9 cellular contexts compared by ENCODE assay signal in the genomic region with DNA sequence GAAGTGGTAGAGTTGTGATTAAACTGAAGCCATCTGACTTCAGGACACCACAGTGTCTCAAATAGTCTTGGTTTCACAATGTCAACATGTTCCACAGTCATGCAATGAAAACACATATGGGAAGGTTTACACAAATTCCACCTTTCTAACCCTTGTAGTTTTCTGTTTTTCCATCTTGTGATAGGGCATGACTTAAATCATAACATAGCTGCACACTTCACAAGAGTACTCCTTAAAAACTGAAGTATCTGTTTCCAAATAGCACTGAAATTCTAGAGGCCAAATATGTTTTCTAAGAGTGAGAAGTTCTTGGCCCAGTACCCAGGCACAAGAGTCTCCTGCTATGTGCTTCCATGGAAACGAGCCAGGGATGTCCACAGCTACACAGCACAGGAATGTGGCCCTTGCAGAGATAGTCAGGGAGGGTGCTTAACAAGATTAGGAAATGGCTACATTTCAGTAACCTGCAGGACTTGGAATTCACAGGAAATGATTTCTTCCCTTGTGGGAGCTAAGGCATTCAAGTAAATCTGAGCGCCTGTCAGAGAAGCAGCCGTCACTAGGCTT.
DNase-seq lines count a peak whose midpoint lies in the region; ATAC-seq and TF ChIP-seq lines count a peak whose summit lies in the region.
"Had no signal": no experiment of that assay in that cellular context is flagged by ENCODE, and none has a peak within 500 bp of the region (broad histone marks: within the 10 kb centered on the region; RNA-seq: fewer than 3 reads in every experiment).

No MANE protein-coding gene starts in this region.

- CTCF ChIA-PET in RWPE1 (lab: Yijun Ruan, JAX) = interaction anchor here (1.6 kb wide), 1 partner anchor 20 kb away, joined by 3 read pairs; no protein-coding TSS in a partner anchor
- CTCF ChIA-PET in activated CD8-positive, alpha-beta T cell treated with anti-CD3 and anti-CD28 coated beads, Interleukin-2, amount 10 ng/mL, durations not matched to agents 7 days and 5 days (lab: Charles Lee) = no interaction called here

- H3K27me3 Mint-ChIP-seq in osteocyte (ENCODE audit: unreplicated experiment) = no peaks in the 10 kb centered on the region
- H3K27me3 Mint-ChIP-seq in activated CD8-positive, alpha-beta T cell treated with anti-CD3 and anti-CD28 coated beads, Interleukin-2, amount 10 ng/mL, durations not matched to agents 7 days and 5 days (ENCODE audit: low read depth) = no peaks in the 10 kb centered on the region

- H3K36me3 ChIP-seq in BLaER1 = no peaks in the 10 kb centered on the region

- H3K4me1 Mint-ChIP-seq in osteocyte (ENCODE audit: unreplicated experiment) = peaks cover 35% of the 10 kb centered on the region
- no peaks in the 10 kb centered on the region for H3K4me1 Mint-ChIP-seq in activated CD8-positive, alpha-beta T cell treated with anti-CD3 and anti-CD28 coated beads, Interleukin-2, amount 10 ng/mL, durations not matched to agents 7 days and 5 days (ENCODE audit: low read depth)

- H4K20me1 ChIP-seq in BLaER1 = no peaks in the 10 kb centered on the region

- H3K9me3 Mint-ChIP-seq in osteocyte (ENCODE audit: unreplicated experiment) = no peaks in the 10 kb centered on the region
- H3K9me3 Mint-ChIP-seq in activated CD8-positive, alpha-beta T cell treated with anti-CD3 and anti-CD28 coated beads, Interleukin-2, amount 10 ng/mL, durations not matched to agents 7 days and 5 days (ENCODE audit: insufficient read depth) = no peaks in the 10 kb centered on the region
- H3K9me3 Mint-ChIP-seq: activated T-helper 1 cell treated with anti-CD3 and anti-CD28 coated beads, Interleukin-12 subunit alpha, Interleukin-12 subunit beta, Interleukin-2, Interleukin-4 antibody, amounts not matched to agents 30 ng/mL and 10 ng/mL and 1 ng/mL, durations not matched to agents 14 hours and 24 hours and 36 hours had no signal

- H3K27ac ChIP-seq in BLaER1 (no peak overlapping the region), RWPE1 (no peak overlapping the region), foreskin keratinocyte (no peak overlapping the region)

- no peak overlapping the region for H3K4me3 ChIP-seq in BLaER1

- TF ChIP-seq CTCF in RWPE1 (conservative IDR thresholded peaks at IDR 0.05; ENCODE audit: low read depth) = no peak
- no peak for TF ChIP-seq CTCF in foreskin keratinocyte (conservative IDR thresholded peaks at IDR 0.05)
- no peak for TF ChIP-seq CTCF in osteocyte (IDR thresholded peaks at IDR 0.05)
- TF ChIP-seq CTCF in GM10266 (IDR thresholded peaks at IDR 0.05; ENCODE audit: control insufficient read depth, insufficient read depth, low read depth, missing control alignments) = no peak

- no peak overlapping the region for H3K9ac ChIP-seq in BLaER1

- H3K4me2 ChIP-seq in BLaER1 = 0 out of 2 replicates have a peak overlapping the region, but pooled peaks have one; percentile 5

- no peaks in the 10 kb centered on the region for H3K9me3 ChIP-seq in BLaER1

- no peak overlapping the region for H3K4me3 Mint-ChIP-seq in osteocyte (ENCODE audit: unreplicated experiment)
- H3K4me3 Mint-ChIP-seq in activated CD8-positive, alpha-beta T cell treated with anti-CD3 and anti-CD28 coated beads, Interleukin-2, amount 10 ng/mL, durations not matched to agents 7 days and 5 days = no peak overlapping the region
- H3K4me3 Mint-ChIP-seq: activated T-helper 1 cell treated with anti-CD3 and anti-CD28 coated beads, Interleukin-12 subunit alpha, Interleukin-12 subunit beta, Interleukin-2, Interleukin-4 antibody, amounts not matched to agents 30 ng/mL and 10 ng/mL and 1 ng/mL, durations not matched to agents 14 hours and 24 hours and 36 hours had no signal

- no peaks in the 10 kb centered on the region for H3K27me3 ChIP-seq in BLaER1
- no peaks in the 10 kb centered on the region for H3K27me3 ChIP-seq in foreskin keratinocyte

- H3K4me1 ChIP-seq in BLaER1 (peaks cover 15% of the 10 kb centered on the region), foreskin keratinocyte (no peaks in the 10 kb centered on the region)

- ATAC-seq in foreskin keratinocyte (peak; percentile 64), HG03378 (IDR thresholded peaks at IDR 0.05; ENCODE audit: unreplicated experiment) (no peak)
- ATAC-seq in activated CD8-positive, alpha-beta T cell treated with anti-CD3 and anti-CD28 coated beads, Interleukin-2, amount 10 ng/mL, durations not matched to agents 7 days and 5 days = no peak

- H3K27ac Mint-ChIP-seq in osteocyte (ENCODE audit: unreplicated experiment) = peak overlapping the region; percentile 84
- no peak overlapping the region for H3K27ac Mint-ChIP-seq in activated CD8-positive, alpha-beta T cell treated with anti-CD3 and anti-CD28 coated beads, Interleukin-2, amount 10 ng/mL, durations not matched to agents 7 days and 5 days
- H3K27ac Mint-ChIP-seq: activated T-helper 1 cell treated with anti-CD3 and anti-CD28 coated beads, Interleukin-12 subunit alpha, Interleukin-12 subunit beta, Interleukin-2, Interleukin-4 antibody, amounts not matched to agents 30 ng/mL and 10 ng/mL and 1 ng/mL, durations not matched to agents 14 hours and 24 hours and 36 hours had no signal

- DNase-seq in RWPE1 (ENCODE audit: low spot score) = peak; percentile 18
- peak; percentile 41 to 66 for DNase-seq in foreskin keratinocyte
- peak; percentile 85 for DNase-seq in osteocyte (ENCODE audit: extremely low spot score, unreplicated experiment)
- no peak for DNase-seq in activated CD8-positive, alpha-beta T cell treated with anti-CD3 and anti-CD28 coated beads, Interleukin-2, amount 10 ng/mL, durations not matched to agents 7 days and 5 days
- no peak for DNase-seq in GM10266 (ENCODE audit: extremely low spot score)
- DNase-seq in stimulated activated naive CD4-positive, alpha-beta T cell (lab: John Stamatoyannopoulos, UW) = no peak

- no peaks in the 10 kb centered on the region for H3K36me3 Mint-ChIP-seq in osteocyte (ENCODE audit: unreplicated experiment)
- no peaks in the 10 kb centered on the region for H3K36me3 Mint-ChIP-seq in activated CD8-positive, alpha-beta T cell treated with anti-CD3 and anti-CD28 coated beads, Interleukin-2, amount 10 ng/mL, durations not matched to agents 7 days and 5 days (ENCODE audit: low read depth)

- POLR2A ChIA-PET in RWPE1 (lab: Yijun Ruan, JAX; ENCODE audit: low non-redundant PET) = no interaction called here
- POLR2A ChIA-PET in activated CD8-positive, alpha-beta T cell treated with anti-CD3 and anti-CD28 coated beads, Interleukin-2, amount 10 ng/mL, durations not matched to agents 7 days and 5 days (lab: Charles Lee) = no interaction called here

Comparison
In these comparisons a context has a peak if more than half of its experiments do, and no peak if none do; other contexts are left out.
1. DNase-seq: peak in RWPE1 (single experiment), foreskin keratinocyte (2 of 2) and osteocyte (single experiment); none in activated CD8-positive, alpha-beta T cell treated with anti-CD3 and anti-CD28 coated beads, Interleukin-2, amount 10 ng/mL, durations not matched to agents 7 days and 5 days (single experiment), GM10266 (single experiment) and stimulated activated naive CD4-positive, alpha-beta T cell (0 of 6).